Comparison of ENCODE assay signal across 9 cellular contexts in genomic region chr10:86644412-86645110, GRCh38. TPM values are rescaled to one million over a fixed set of nuclear protein-coding genes. Genes with fewer than 3 reads are reported as not detected.
DNase-seq lines count a peak whose midpoint lies in the region; ATAC-seq, FAIRE-seq and TF ChIP-seq lines count a peak whose summit lies in the region.
"Had no signal": no experiment of that assay in that cellular context is flagged by ENCODE, and none has a peak within 500 bp of the region (broad histone marks: within the 10 kb centered on the region; RNA-seq: fewer than 3 reads in every experiment).

No MANE protein-coding gene starts in this region.

- TF ChIP-seq POLR2A in GM18505 (IDR thresholded peaks at IDR 0.05; ENCODE audit: borderline replicate concordance, extremely low read depth, insufficient read depth, insufficient read length): no peak

- H2AFZ ChIP-seq in astrocyte (ENCODE audit: low read depth, low read length) (no peak overlapping the region), osteoblast (ENCODE audit: low read length) (peak overlapping the region; percentile 33)

- H3K4me3 ChIP-seq in H7 (ENCODE audit: insufficient read depth, low read depth, low read length) (no peak overlapping the region), astrocyte (ENCODE audit: insufficient read depth, low read depth, low read length) (no peak overlapping the region), osteoblast (ENCODE audit: insufficient read depth, low read length) (no peak overlapping the region)

- H3K36me3 Mint-ChIP-seq in astrocyte (ENCODE audit: low read depth, unreplicated experiment): no peaks in the 10 kb centered on the region

- no peak overlapping the region for H3K27ac ChIP-seq in astrocyte (ENCODE audit: low read depth, low read length)
- H3K27ac ChIP-seq in osteoblast (ENCODE audit: low read depth, low read length): no peak overlapping the region

- TF ChIP-seq CTCF in astrocyte (IDR thresholded peaks at IDR 0.05; ENCODE audit: insufficient read depth, low read depth, low read length) (no peak), osteoblast (IDR thresholded peaks at IDR 0.05; ENCODE audit: extremely low read depth, low read depth, low read length) (peak; percentile 32)

- H3K27ac Mint-ChIP-seq in astrocyte (ENCODE audit: unreplicated experiment): no peak overlapping the region

- peaks cover 19% of the 10 kb centered on the region for H3K4me1 Mint-ChIP-seq in astrocyte (ENCODE audit: low read depth, unreplicated experiment)

- H3K4me1 ChIP-seq in astrocyte (ENCODE audit: insufficient read depth, low read length) (peaks cover 6% of the 10 kb centered on the region), osteoblast (ENCODE audit: insufficient read depth, low read length) (peaks cover 27% of the 10 kb centered on the region)

- H3K27me3 Mint-ChIP-seq in astrocyte (ENCODE audit: low read depth, unreplicated experiment): peaks cover 3% of the 10 kb centered on the region

- H3K36me3 ChIP-seq in H7 (replicated peaks; ENCODE audit: control insufficient read depth, insufficient read depth, low read length) (no peaks in the 10 kb centered on the region), astrocyte (ENCODE audit: insufficient read depth, low read length) (no peaks in the 10 kb centered on the region), osteoblast (ENCODE audit: insufficient read depth, low read length) (no peaks in the 10 kb centered on the region)

- H3K9me3 Mint-ChIP-seq in astrocyte (ENCODE audit: unreplicated experiment): no peaks in the 10 kb centered on the region

- no peak overlapping the region for H3K4me3 Mint-ChIP-seq in astrocyte (ENCODE audit: unreplicated experiment)

- no peak for FAIRE-seq in astrocyte (lab: Jason Lieb, UNC)

- no peaks in the 10 kb centered on the region for H3K27me3 ChIP-seq in H7 (ENCODE audit: control insufficient read depth, insufficient read depth, low read length)
- H3K27me3 ChIP-seq in astrocyte (ENCODE audit: insufficient read depth, low read length): no peaks in the 10 kb centered on the region
- H3K27me3 ChIP-seq in osteoblast (ENCODE audit: insufficient read depth, low read length): no peaks in the 10 kb centered on the region

- H3K4me2 ChIP-seq in astrocyte (ENCODE audit: low read length) (no peak overlapping the region), osteoblast (ENCODE audit: insufficient read depth, low read length) (no peak overlapping the region)

- H3K9me3 ChIP-seq in astrocyte (ENCODE audit: insufficient read depth, low read depth, low read length) (no peaks in the 10 kb centered on the region), osteoblast (ENCODE audit: low read depth, low read length) (no peaks in the 10 kb centered on the region)

- H4K20me1 ChIP-seq in astrocyte (ENCODE audit: insufficient read depth, low read length) (no peaks in the 10 kb centered on the region), osteoblast (ENCODE audit: insufficient read depth, low read length) (no peaks in the 10 kb centered on the region)

- no peak overlapping the region for H3K9ac ChIP-seq in astrocyte (ENCODE audit: low read length)

- ATAC-seq in HG03571 (IDR thresholded peaks at IDR 0.05; ENCODE audit: unreplicated experiment): no peak
- ATAC-seq in GM18505 (IDR thresholded peaks at IDR 0.05; ENCODE audit: unreplicated experiment): no peak

- DNase-seq in EL: peak; percentile 60
- DNase-seq in H7: peak; percentile 56
- peak; percentile 29 for DNase-seq in astrocyte (ENCODE audit: low read depth)
- no peak for DNase-seq in osteoblast (ENCODE audit: insufficient read length, low spot score, missing footprints)
- no peak for DNase-seq in AML-193 (lab: John Stamatoyannopoulos, UW)
- DNase-seq in DMS114 treated with DMSO at 0.1 percent for 48 hours (lab: John Stamatoyannopoulos, UW; ENCODE audit: unreplicated experiment): no peak

- H3K79me2 ChIP-seq in astrocyte (ENCODE audit: insufficient read depth, low read length): no peaks in the 10 kb centered on the region
- H3K79me2 ChIP-seq in osteoblast (ENCODE audit: insufficient read depth, low read length): no peaks in the 10 kb centered on the region

RNA-seq across cellular contexts. Expression of gene OPN4, which starts 9.8 kb away (rescaled TPM):
- total RNA-seq in H7 (2014; rRNA removed; shearing (Covaris generic)): not detected in 2 replicates
- total RNA-seq in astrocyte (not detected in 2 replicates), osteoblast (not detected in 2 replicates)
- total RNA-seq: HT1080 had no signal

RNA-seq across cellular contexts. Expression of gene LDB3, which starts 23.8 kb away (rescaled TPM):
- total RNA-seq in H7 (2014; rRNA removed; shearing (Covaris generic)): 0.03 and 0.30 TPM in 2 replicates
- total RNA-seq in astrocyte (3.5 and 3.9 TPM in 2 replicates), osteoblast (under 0.01 TPM in 2 replicates)
- total RNA-seq: HT1080 had no signal

Comparison
In these comparisons a context has a peak if more than half of its experiments do, and no peak if none do; other contexts are left out.
1. DNase-seq: peak in EL (single experiment), H7 (single experiment) and astrocyte (single experiment); none in osteoblast (single experiment), AML-193 (0 of 2) and DMS114 treated with DMSO at 0.1 percent for 48 hours (single experiment).